8 cellular contexts compared by ENCODE assay signal in genomic region chr2:3222636-3223035, GRCh38.
DNase-seq lines count a peak whose midpoint lies in the region; ATAC-seq and TF ChIP-seq lines count a peak whose summit lies in the region.

No MANE protein-coding gene starts in this region.

- H3K9me3 ChIP-seq in adrenal gland (replicated peaks in 1 of 3), result no peaks in the 10 kb centered on the region

- H3K36me3 Mint-ChIP-seq in memory B cell, result peaks cover 14% of the 10 kb centered on the region

- no peak overlapping the region for H3K27ac ChIP-seq in adrenal gland

- H3K27ac Mint-ChIP-seq in memory B cell, result peak overlapping the region; percentile 88

- WGBS in adrenal gland, 4 donors, result 89 to 93% (median 90%) methylated on average over 9 of the region's 9 CpGs

- H3K9me3 Mint-ChIP-seq in memory B cell, result peaks cover 11% of the 10 kb centered on the region

- ATAC-seq in HG02678 (IDR thresholded peaks at IDR 0.05; ENCODE audit: unreplicated experiment) (peak; percentile 57), memory B cell (ENCODE audit: low read depth) (peak; percentile 34)

- H3K4me1 Mint-ChIP-seq in memory B cell, result peaks cover 20% of the 10 kb centered on the region

- H3K27me3 ChIP-seq in adrenal gland, result no peaks in the 10 kb centered on the region

- H3K4me3 ChIP-seq in GM12864 (ENCODE audit: low read depth, low read length), result no peak overlapping the region
- no peak overlapping the region for H3K4me3 ChIP-seq in adrenal gland

- no peak for TF ChIP-seq POLR2A in adrenal gland (IDR thresholded peaks at IDR 0.05)

- DNase-seq in GM12864 (ENCODE audit: low read depth) (peak; percentile 42), T-helper 9 cell (peak; percentile 44), memory B cell (ENCODE audit: low spot score in 2 of 2) (no peak), COLO829 (ENCODE audit: low spot score) (no peak), cerebellar cortex (ENCODE audit: low spot score) (no peak), 8988T (no peak), adrenal gland (no peak)

- H3K4me1 ChIP-seq in adrenal gland (replicated peaks in 1 of 2), result no peaks in the 10 kb centered on the region

- no peaks in the 10 kb centered on the region for H3K27me3 Mint-ChIP-seq in memory B cell

- intact Hi-C loops in adrenal gland (cut with DNase I), result no loop called here

- no peak overlapping the region for H3K4me3 Mint-ChIP-seq in memory B cell

- H3K36me3 ChIP-seq in adrenal gland (replicated peaks in 1 of 2), result no peaks in the 10 kb centered on the region

- TF ChIP-seq CTCF in GM12864 (IDR thresholded peaks at IDR 0.05; ENCODE audit: low read depth, low read length, missing control alignments), result no peak
- no peak for TF ChIP-seq CTCF in adrenal gland (IDR thresholded peaks at IDR 0.05)

Comparison
In these comparisons a context has a peak if more than half of its experiments do, and no peak if none do; other contexts are left out.
1. DNase-seq: peak in GM12864 (single experiment) and T-helper 9 cell (single experiment); none in memory B cell (0 of 2), COLO829 (single experiment), cerebellar cortex (single experiment), 8988T (single experiment) and adrenal gland (0 of 7).